In the genomic region with DNA sequence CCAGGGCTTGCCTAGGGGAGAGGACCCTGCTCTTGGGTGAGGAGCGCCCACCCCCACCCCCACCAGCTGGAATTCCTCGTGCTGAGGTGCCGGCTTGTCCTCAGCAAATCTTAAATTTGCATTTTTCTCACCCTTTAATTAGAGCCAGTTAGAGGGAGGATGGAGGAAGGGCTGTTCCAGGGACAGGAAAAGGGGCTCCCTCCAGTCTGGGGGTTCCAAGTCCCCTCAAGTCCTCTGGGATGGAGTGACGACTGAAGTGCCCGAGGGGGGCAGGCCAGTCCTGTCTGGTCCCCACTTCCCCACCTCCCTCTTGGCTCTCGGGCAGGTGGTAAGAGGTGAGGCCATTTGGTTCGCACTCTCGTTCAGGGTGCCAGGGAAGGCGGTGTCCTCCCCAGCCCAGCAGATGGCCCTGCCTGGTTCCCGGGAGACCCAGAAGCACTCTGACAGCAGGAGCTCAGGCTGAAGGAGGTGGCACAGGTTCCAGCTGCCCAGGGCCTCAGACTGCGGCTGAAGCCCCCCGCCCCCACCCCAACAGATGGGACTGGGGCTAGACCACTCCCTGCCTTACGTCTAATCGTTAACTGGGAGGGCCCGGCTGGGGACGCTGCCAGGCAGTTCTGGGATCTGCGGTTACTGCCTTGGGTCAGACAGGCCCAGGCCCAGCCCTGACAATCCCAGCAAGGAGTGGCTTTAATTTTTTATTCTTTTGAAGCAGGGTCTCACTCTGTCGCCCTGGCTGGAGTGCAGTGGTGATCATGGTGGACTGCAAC, we compare ENCODE assay signal across 7 cellular contexts. TPM values are rescaled to one million over a fixed set of nuclear protein-coding genes. Genes with fewer than 3 reads are reported as not detected.
DNase-seq lines count a peak whose midpoint lies in the region; TF ChIP-seq lines count a peak whose summit lies in the region.

No MANE protein-coding gene starts in this region.

- H3K27me3 ChIP-seq in adipocyte (replicated peaks; ENCODE audit: control insufficient read depth, insufficient read depth, low read length), result no peaks in the 10 kb centered on the region
- H3K27me3 ChIP-seq in osteoblast (ENCODE audit: insufficient read depth, low read length), result no peaks in the 10 kb centered on the region

- H3K9me3 ChIP-seq in adipocyte (ENCODE audit: control insufficient read depth, low read length) (no peaks in the 10 kb centered on the region), osteoblast (ENCODE audit: low read depth, low read length) (no peaks in the 10 kb centered on the region)

- DNase-seq in MV-4-11 (lab: John Stamatoyannopoulos, UW) (peak; percentile 40), adipocyte (ENCODE audit: low read depth) (no peak), osteoblast (ENCODE audit: insufficient read length, low spot score, missing footprints) (peak; percentile 93), NCI-H1105 (lab: John Stamatoyannopoulos, UW) (no peak), NCI-H1105 treated with DMSO at 0.1 percent for 48 hours (lab: John Stamatoyannopoulos, UW) (no peak), CD1c-positive myeloid dendritic cell (ENCODE audit: extremely low spot score) (no peak)

- H3K4me2 ChIP-seq in osteoblast (ENCODE audit: insufficient read depth, low read length), result peak overlapping the region; percentile 41

- H2AFZ ChIP-seq in osteoblast (ENCODE audit: low read length), result no peak overlapping the region

- H3K36me3 ChIP-seq in adipocyte (ENCODE audit: control insufficient read depth, insufficient read depth, low read length, severe bottlenecking) (peaks cover 13% of the 10 kb centered on the region), osteoblast (ENCODE audit: insufficient read depth, low read length) (peaks cover 34% of the 10 kb centered on the region)

- H3K4me3 ChIP-seq in adipocyte (ENCODE audit: low read length), result no peak overlapping the region
- H3K4me3 ChIP-seq in osteoblast (ENCODE audit: insufficient read depth, low read length), result no peak overlapping the region

- peak; percentile 19 for TF ChIP-seq POLR2A in GM15510 (IDR thresholded peaks at IDR 0.05; ENCODE audit: borderline replicate concordance, extremely low read depth, insufficient read length)

- no peak for TF ChIP-seq CTCF in osteoblast (IDR thresholded peaks at IDR 0.05; ENCODE audit: extremely low read depth, low read depth, low read length)

- H3K9ac ChIP-seq in adipocyte (ENCODE audit: low read length), result peak overlapping the region; percentile 100

- H3K79me2 ChIP-seq in osteoblast (ENCODE audit: insufficient read depth, low read length), result peaks cover 48% of the 10 kb centered on the region

- H3K4me1 ChIP-seq in adipocyte (ENCODE audit: control insufficient read depth, insufficient read depth, low read length) (peaks cover 39% of the 10 kb centered on the region), osteoblast (ENCODE audit: insufficient read depth, low read length) (peaks cover 49% of the 10 kb centered on the region)

- H3K27ac ChIP-seq in osteoblast (ENCODE audit: low read depth, low read length), result peak overlapping the region; percentile 26

- peaks cover 83% of the 10 kb centered on the region for H4K20me1 ChIP-seq in osteoblast (ENCODE audit: insufficient read depth, low read length)

RNA-seq across cellular contexts. Expression of gene RAB26, which starts 2.2 kb away (rescaled TPM):
- 0.36 and 0.59 TPM in 2 replicates for total RNA-seq in osteoblast

RNA-seq across cellular contexts. Expression of gene TRAF7, which starts 5.0 kb away (rescaled TPM):
- 49.5 and 56.1 TPM in 2 replicates for total RNA-seq in osteoblast

RNA-seq across cellular contexts. Expression of gene PKD1, which starts 14.9 kb away (rescaled TPM):
- 139 and 180 TPM in 2 replicates for total RNA-seq in osteoblast

RNA-seq across cellular contexts. Expression of gene CASKIN1, which starts 45.8 kb away (rescaled TPM):
- not detected in 2 replicates for total RNA-seq in osteoblast

RNA-seq across cellular contexts. Expression of gene MLST8, which starts 54.7 kb away (rescaled TPM):
- total RNA-seq in osteoblast, result 30.8 and 44.2 TPM in 2 replicates

Comparison
In these comparisons a context has a peak if more than half of its experiments do, and no peak if none do; other contexts are left out.
1. DNase-seq: peak in MV-4-11 (single experiment) and osteoblast (single experiment); none in adipocyte (single experiment), NCI-H1105 (single experiment), NCI-H1105 treated with DMSO at 0.1 percent for 48 hours (single experiment) and CD1c-positive myeloid dendritic cell (single experiment).